Comparison of ENCODE assay signal across 27 cellular contexts in the genomic region with DNA sequence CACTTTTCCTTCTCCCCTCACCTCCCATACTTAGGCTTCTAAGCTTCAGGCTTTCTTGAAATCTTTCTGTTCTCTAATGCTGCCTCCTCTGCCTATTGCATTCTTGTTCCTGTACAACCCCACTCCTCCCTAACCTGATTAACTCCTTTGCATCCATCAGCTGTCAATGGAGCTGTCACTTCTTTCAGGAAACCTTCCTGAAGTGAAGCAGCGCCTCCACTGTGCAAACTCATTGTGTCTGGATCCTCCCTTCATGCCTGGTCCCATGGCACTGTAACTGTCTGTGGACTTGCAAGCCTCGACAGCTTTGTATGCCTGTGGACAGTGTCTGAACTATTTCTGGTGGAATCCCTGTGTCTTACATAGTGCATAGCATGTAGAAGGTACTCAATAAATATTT.
DNase-seq lines count a peak whose midpoint lies in the region; ATAC-seq, FAIRE-seq and TF ChIP-seq lines count a peak whose summit lies in the region.
"Had no signal": no experiment of that assay in that cellular context is flagged by ENCODE, and none has a peak within 500 bp of the region (broad histone marks: within the 10 kb centered on the region; RNA-seq: fewer than 3 reads in every experiment).

No MANE protein-coding gene starts in this region.

- no peak overlapping the region for H4K8ac ChIP-seq in H9 (replicated peaks; ENCODE audit: insufficient read length, low read depth, low read length)

- H3K56ac ChIP-seq in H9 (ENCODE audit: insufficient read length, low read depth, low read length): no peak overlapping the region

- no peak overlapping the region for H3K14ac ChIP-seq in H9 (ENCODE audit: insufficient read depth, low read length)

- no peak overlapping the region for H3K23ac ChIP-seq in H9 (ENCODE audit: insufficient read length, low read depth, low read length)

- H2BK12ac ChIP-seq in H9 (ENCODE audit: insufficient read length, low read depth, low read length): no peak overlapping the region

- no peaks in the 10 kb centered on the region for H3K79me1 ChIP-seq in H9 (ENCODE audit: insufficient read depth, low read depth, low read length, poor library complexity, severe bottlenecking)

- H3K4me3 Mint-ChIP-seq in H9: no peak overlapping the region
- H3K4me3 Mint-ChIP-seq: HFFc6 had no signal

- no peak for TF ChIP-seq CTCF in H9 (conservative IDR thresholded peaks at IDR 0.05)

- H3K79me2 ChIP-seq in H9 (ENCODE audit: insufficient read depth, low read length): no peaks in the 10 kb centered on the region

- no peak overlapping the region for H3K27ac ChIP-seq in H9 (ENCODE audit: insufficient read length, low read depth, low read length)
- H3K27ac ChIP-seq: GM23248, PC-9, SJSA1 had no signal

- H3K23me2 ChIP-seq in H9 (ENCODE audit: insufficient read length, low read depth, low read length, poor library complexity, severe bottlenecking): no peaks in the 10 kb centered on the region

- no peak overlapping the region for H2AK5ac ChIP-seq in H9 (ENCODE audit: insufficient read length, low read length)

- peaks cover 25 to 28% of the 10 kb centered on the region in 2 experiments for H3K4me1 Mint-ChIP-seq in H9

- no CpG with 5 or more reads among the region's 2 CpGs for WGBS in H9 (ENCODE audit: extremely low coverage, insufficient read length, low lambda C conversion rate)

- H2BK15ac ChIP-seq in H9 (ENCODE audit: low read depth, low read length): no peak overlapping the region

- H2BK20ac ChIP-seq in H9 (ENCODE audit: low read depth, low read length, poor library complexity, severe bottlenecking): no peak overlapping the region

- H2AFZ ChIP-seq in H9 (ENCODE audit: low read length): no peak overlapping the region
- H2AFZ ChIP-seq: GM23248, PC-9 had no signal

- H2BK120ac ChIP-seq in H9 (ENCODE audit: low read depth, low read length, poor library complexity, severe bottlenecking): no peak overlapping the region

- H4K20me1 ChIP-seq in H9 (ENCODE audit: control insufficient read depth, insufficient read depth, insufficient read length): no peaks in the 10 kb centered on the region

- H2BK5ac ChIP-seq in H9 (ENCODE audit: insufficient read length, low read length): no peak overlapping the region

- FAIRE-seq in RCC 7860 (lab: Jason Lieb, UNC): no peak

- H3K9ac ChIP-seq in H9 (ENCODE audit: extremely low read depth, insufficient read length, low read length): no peak overlapping the region
- H3K9ac ChIP-seq: GM23248 had no signal

- H3K9me3 Mint-ChIP-seq in H9: no peaks in the 10 kb centered on the region
- H3K9me3 Mint-ChIP-seq: HFFc6 had no signal

- no peak overlapping the region for H4K91ac ChIP-seq in H9 (ENCODE audit: insufficient read length, low read depth, low read length)

- H3K9me3 ChIP-seq in H9 (ENCODE audit: control insufficient read depth, low read depth, low read length): no peaks in the 10 kb centered on the region
- H3K9me3 ChIP-seq: SJSA1 had no signal

- H3K4me2 ChIP-seq in H9 (ENCODE audit: insufficient read depth, insufficient read length, low read length): no peak overlapping the region
- H3K4me2 ChIP-seq: PC-9 had no signal

- DNase-seq in NCI-H748 (lab: John Stamatoyannopoulos, UW; ENCODE audit: unreplicated experiment) (peak; percentile 4), NCI-H748 treated with DMSO at 0.1 percent for 48 hours (lab: John Stamatoyannopoulos, UW) (no peak), head of caudate nucleus (peak in 37 of 42 donors; percentile 24 to 87 (median 62)), putamen (ENCODE audit: low spot score) (peak; percentile 82), H9 (no peak), RCC 7860 (ENCODE audit: low spot score) (no peak)
- DNase-seq: 8988T; ACHN; Calu3; DMS153; DND-41; GM23248; H7; HFFc6; NCI-H1048; NCI-H1417; NCI-H1694; NCI-H2081; NCI-H226; NCI-H510A; NCI-H69; NK-92 treated with Interleukin-12 subunit alpha and Interleukin-12 subunit beta, amount 100 ng/mL, for 24 hours; PC-9; Right ventricle myocardium superior; RPMI8226 had no signal

- H3K4me1 ChIP-seq in H9 (ENCODE audit: insufficient read depth, low read length): peaks cover 3% of the 10 kb centered on the region; the same call in 1 of the 2 replicates
- H3K4me1 ChIP-seq: SJSA1 had no signal

- no peaks in the 10 kb centered on the region for H3K27me3 ChIP-seq in H9 (ENCODE audit: insufficient read depth, low read length)
- H3K27me3 ChIP-seq: SJSA1 had no signal

- intact Hi-C loops in head of caudate nucleus (cut with DNase I): no loop called here

- peak overlapping the region in 1 of 3 experiments; percentile 32; a peak in 1 of 7 replicates for H3K27ac Mint-ChIP-seq in H9
- H3K27ac Mint-ChIP-seq: HFFc6 had no signal

- ATAC-seq in HG02840 (IDR thresholded peaks at IDR 0.05; ENCODE audit: low FRiP score, unreplicated experiment): no peak

- peaks cover 0 to 10% (median 0%) of the 10 kb centered on the region in 3 experiments; a peak in 3 of 7 replicates for H3K36me3 Mint-ChIP-seq in H9 (ENCODE audit: insufficient read depth in 1 of 3, low read depth in 3 of 3)

- no peak overlapping the region for H3K18ac ChIP-seq in H9 (ENCODE audit: insufficient read length, low read depth, low read length)

- no peaks in the 10 kb centered on the region for H3K27me3 Mint-ChIP-seq in H9 (ENCODE audit: low read depth)

- H3K4ac ChIP-seq in H9 (ENCODE audit: low read depth, low read length): no peak overlapping the region

- no peak overlapping the region for H4K5ac ChIP-seq in H9 (ENCODE audit: insufficient read length, low read depth, low read length)

- no peak overlapping the region for H3T11ph ChIP-seq in H9 (ENCODE audit: low read length)

Comparison
In these comparisons a context has a peak if more than half of its experiments do, and no peak if none do; other contexts are left out.
1. DNase-seq: peak in NCI-H748 (single experiment), head of caudate nucleus (37 of 42) and putamen (single experiment); none in NCI-H748 treated with DMSO at 0.1 percent for 48 hours (single experiment), H9 (single experiment) and RCC 7860 (single experiment).